Comparison of ENCODE assay signal across 7 cellular contexts in genomic region chr12:109986236-109986635, GRCh38. TPM values are rescaled to one million over a fixed set of nuclear protein-coding genes. Genes with fewer than 3 reads are reported as not detected.
DNase-seq lines count a peak whose midpoint lies in the region; ATAC-seq and TF ChIP-seq lines count a peak whose summit lies in the region.
"Not testable (repeated sequence)": the region's sequence is repeated elsewhere in the genome, so short reads cannot be mapped to it uniquely, and the experiment has no call there.

No MANE protein-coding gene starts in this region.

- not testable (repeated sequence) for DNase-seq in HFFc6; activated CD4-positive, alpha-beta memory T cell treated with anti-CD3 and anti-CD28 coated beads for 36 hours; activated T-cell treated with anti-CD3 and anti-CD28 coated beads, Interleukin-2, amount 50 U/mL, for 24 hours; activated T-helper 2 cell treated with anti-CD3 and anti-CD28 coated beads, Interferon-gamma antibody, Interleukin-2, Interleukin-4, amounts not matched to agents 10 μg/mL and 5 μg/mL and 100 μg/mL, durations not matched to agents 14 hours and 24 hours and 36 hours (ENCODE audit: low spot score); effector memory CD8-positive, alpha-beta T cell; stimulated activated effector memory CD8-positive, alpha-beta T cell treated with anti-CD3 and anti-CD28 coated beads, Interleukin-12 subunit alpha, Interleukin-12 subunit beta, amount 100 ng/mL, for 72 hours (ENCODE audit: low spot score in 2 of 2)

- not testable (repeated sequence) for H3K27me3 Mint-ChIP-seq in HFFc6 (ENCODE audit: insufficient read depth); activated CD4-positive, alpha-beta memory T cell treated with anti-CD3 and anti-CD28 coated beads for 36 hours; activated T-cell treated with anti-CD3 and anti-CD28 coated beads, Interleukin-2, amount 50 U/mL, for 24 hours; activated T-helper 2 cell treated with anti-CD3 and anti-CD28 coated beads, Interferon-gamma antibody, Interleukin-2, Interleukin-4, amounts not matched to agents 10 μg/mL and 5 μg/mL and 100 μg/mL, durations not matched to agents 14 hours and 24 hours and 36 hours (ENCODE audit: low read depth); activated naive CD8-positive, alpha-beta T cell; effector memory CD8-positive, alpha-beta T cell

- POLR2A ChIA-PET in activated CD4-positive, alpha-beta memory T cell treated with anti-CD3 and anti-CD28 coated beads for 36 hours (lab: Charles Lee), result not testable (repeated sequence)

- CTCF ChIA-PET in activated CD4-positive, alpha-beta memory T cell treated with anti-CD3 and anti-CD28 coated beads for 36 hours (lab: Charles Lee), result interaction anchor here (0.6 kb wide), 1 partner anchor 1466 kb away, joined by 3 read pairs; no protein-coding TSS in a partner anchor

- intact Hi-C loops in activated CD4-positive, alpha-beta memory T cell treated with anti-CD3 and anti-CD28 coated beads for 36 hours (cut with micrococcal nuclease); activated T-helper 2 cell treated with anti-CD3 and anti-CD28 coated beads, Interferon-gamma antibody, Interleukin-2, Interleukin-4, amounts not matched to agents 10 μg/mL and 5 μg/mL and 100 μg/mL, durations not matched to agents 14 hours and 24 hours and 36 hours (cut with micrococcal nuclease): not testable (repeated sequence)

- TF ChIP-seq CTCF in HFFc6 (IDR thresholded peaks at IDR 0.05), result not testable (repeated sequence)

- H3K4me1 Mint-ChIP-seq in HFFc6 (ENCODE audit: low read depth), result peaks cover 43% of the 10 kb centered on the region
- peaks cover 61% of the 10 kb centered on the region for H3K4me1 Mint-ChIP-seq in activated CD4-positive, alpha-beta memory T cell treated with anti-CD3 and anti-CD28 coated beads for 36 hours (ENCODE audit: low read depth)
- peaks cover 64% of the 10 kb centered on the region for H3K4me1 Mint-ChIP-seq in activated T-cell treated with anti-CD3 and anti-CD28 coated beads, Interleukin-2, amount 50 U/mL, for 24 hours (ENCODE audit: low read depth)
- H3K4me1 Mint-ChIP-seq in activated T-helper 2 cell treated with anti-CD3 and anti-CD28 coated beads, Interferon-gamma antibody, Interleukin-2, Interleukin-4, amounts not matched to agents 10 μg/mL and 5 μg/mL and 100 μg/mL, durations not matched to agents 14 hours and 24 hours and 36 hours (ENCODE audit: low read depth), result peaks cover 46% of the 10 kb centered on the region
- peaks cover 41% of the 10 kb centered on the region for H3K4me1 Mint-ChIP-seq in activated naive CD8-positive, alpha-beta T cell (ENCODE audit: low read depth)
- peaks cover 9 to 41% of the 10 kb centered on the region in 2 donors for H3K4me1 Mint-ChIP-seq in effector memory CD8-positive, alpha-beta T cell (ENCODE audit: low read depth in 2 of 2)
- H3K4me1 Mint-ChIP-seq in stimulated activated effector memory CD8-positive, alpha-beta T cell treated with anti-CD3 and anti-CD28 coated beads, Interleukin-12 subunit alpha, Interleukin-12 subunit beta, amount 100 ng/mL, for 72 hours, result peaks cover 29% of the 10 kb centered on the region

- not testable (repeated sequence) for ATAC-seq in effector memory CD8-positive, alpha-beta T cell (replicated peaks); stimulated activated effector memory CD8-positive, alpha-beta T cell treated with anti-CD3 and anti-CD28 coated beads, Interleukin-12 subunit alpha, Interleukin-12 subunit beta, amount 100 ng/mL, for 72 hours

- not testable (repeated sequence) for H3K4me3 Mint-ChIP-seq in HFFc6; activated CD4-positive, alpha-beta memory T cell treated with anti-CD3 and anti-CD28 coated beads for 36 hours; activated T-cell treated with anti-CD3 and anti-CD28 coated beads, Interleukin-2, amount 50 U/mL, for 24 hours; activated T-helper 2 cell treated with anti-CD3 and anti-CD28 coated beads, Interferon-gamma antibody, Interleukin-2, Interleukin-4, amounts not matched to agents 10 μg/mL and 5 μg/mL and 100 μg/mL, durations not matched to agents 14 hours and 24 hours and 36 hours (ENCODE audit: low read depth); activated naive CD8-positive, alpha-beta T cell; effector memory CD8-positive, alpha-beta T cell; stimulated activated effector memory CD8-positive, alpha-beta T cell treated with anti-CD3 and anti-CD28 coated beads, Interleukin-12 subunit alpha, Interleukin-12 subunit beta, amount 100 ng/mL, for 72 hours

- not testable (repeated sequence) for H3K9me3 Mint-ChIP-seq in HFFc6; activated CD4-positive, alpha-beta memory T cell treated with anti-CD3 and anti-CD28 coated beads for 36 hours; activated T-cell treated with anti-CD3 and anti-CD28 coated beads, Interleukin-2, amount 50 U/mL, for 24 hours; activated T-helper 2 cell treated with anti-CD3 and anti-CD28 coated beads, Interferon-gamma antibody, Interleukin-2, Interleukin-4, amounts not matched to agents 10 μg/mL and 5 μg/mL and 100 μg/mL, durations not matched to agents 14 hours and 24 hours and 36 hours; activated naive CD8-positive, alpha-beta T cell (ENCODE audit: low read depth); effector memory CD8-positive, alpha-beta T cell; stimulated activated effector memory CD8-positive, alpha-beta T cell treated with anti-CD3 and anti-CD28 coated beads, Interleukin-12 subunit alpha, Interleukin-12 subunit beta, amount 100 ng/mL, for 72 hours

- H3K36me3 Mint-ChIP-seq in HFFc6 (ENCODE audit: low read depth), result peaks cover 31% of the 10 kb centered on the region
- peaks cover 55% of the 10 kb centered on the region for H3K36me3 Mint-ChIP-seq in activated CD4-positive, alpha-beta memory T cell treated with anti-CD3 and anti-CD28 coated beads for 36 hours
- peaks cover 83% of the 10 kb centered on the region for H3K36me3 Mint-ChIP-seq in activated T-cell treated with anti-CD3 and anti-CD28 coated beads, Interleukin-2, amount 50 U/mL, for 24 hours (ENCODE audit: low read depth)
- H3K36me3 Mint-ChIP-seq in activated T-helper 2 cell treated with anti-CD3 and anti-CD28 coated beads, Interferon-gamma antibody, Interleukin-2, Interleukin-4, amounts not matched to agents 10 μg/mL and 5 μg/mL and 100 μg/mL, durations not matched to agents 14 hours and 24 hours and 36 hours (ENCODE audit: low read depth), result peaks cover 77% of the 10 kb centered on the region
- H3K36me3 Mint-ChIP-seq in activated naive CD8-positive, alpha-beta T cell, result peaks cover 25% of the 10 kb centered on the region
- peaks cover 90% of the 10 kb centered on the region for H3K36me3 Mint-ChIP-seq in effector memory CD8-positive, alpha-beta T cell (ENCODE audit: insufficient read depth)
- H3K36me3 Mint-ChIP-seq in stimulated activated effector memory CD8-positive, alpha-beta T cell treated with anti-CD3 and anti-CD28 coated beads, Interleukin-12 subunit alpha, Interleukin-12 subunit beta, amount 100 ng/mL, for 72 hours, result peaks cover 100% of the 10 kb centered on the region

- H3K27ac Mint-ChIP-seq in HFFc6, result peak overlapping the region; percentile 63
- H3K27ac Mint-ChIP-seq in activated CD4-positive, alpha-beta memory T cell treated with anti-CD3 and anti-CD28 coated beads for 36 hours, result peak overlapping the region; percentile 64
- H3K27ac Mint-ChIP-seq in activated T-cell treated with anti-CD3 and anti-CD28 coated beads, Interleukin-2, amount 50 U/mL, for 24 hours, result peak overlapping the region; percentile 73
- peak overlapping the region; percentile 63 for H3K27ac Mint-ChIP-seq in activated T-helper 2 cell treated with anti-CD3 and anti-CD28 coated beads, Interferon-gamma antibody, Interleukin-2, Interleukin-4, amounts not matched to agents 10 μg/mL and 5 μg/mL and 100 μg/mL, durations not matched to agents 14 hours and 24 hours and 36 hours
- peak overlapping the region; percentile 54 for H3K27ac Mint-ChIP-seq in activated naive CD8-positive, alpha-beta T cell
- H3K27ac Mint-ChIP-seq in effector memory CD8-positive, alpha-beta T cell, result peak overlapping the region; percentile 55 to 73
- peak overlapping the region; percentile 67 for H3K27ac Mint-ChIP-seq in stimulated activated effector memory CD8-positive, alpha-beta T cell treated with anti-CD3 and anti-CD28 coated beads, Interleukin-12 subunit alpha, Interleukin-12 subunit beta, amount 100 ng/mL, for 72 hours

RNA-seq across cellular contexts. Expression of gene GIT2, which starts 9.9 kb away (rescaled TPM):
- total RNA-seq in HFFc6 (2021; fragmentation: NEBNext Ultra II Directional; extraction: Animal tissue kit (Norgen Biotek cat#: 25700)), result 10 to 100 TPM; 56.9 to 68.8 (median 64.9) TPM
- total RNA-seq in activated CD4-positive, alpha-beta memory T cell treated with anti-CD3 and anti-CD28 coated beads for 36 hours, result 10 to 100 TPM; 52.1 to 56.7 TPM
- total RNA-seq in activated T-helper 2 cell treated with anti-CD3 and anti-CD28 coated beads, Interferon-gamma antibody, Interleukin-2, Interleukin-4, amounts not matched to agents 10 μg/mL and 5 μg/mL and 100 μg/mL, durations not matched to agents 14 hours and 24 hours and 36 hours, result 71.1 and 72.3 TPM in 2 replicates

RNA-seq across cellular contexts. Expression of gene ANKRD13A, which starts 13.0 kb away (rescaled TPM):
- 100 to 1,000 TPM; 133 to 150 (median 146) TPM for total RNA-seq in HFFc6 (2021; fragmentation: NEBNext Ultra II Directional; extraction: Animal tissue kit (Norgen Biotek cat#: 25700))
- 10 to 100 TPM; 45.0 to 46.6 TPM for total RNA-seq in activated CD4-positive, alpha-beta memory T cell treated with anti-CD3 and anti-CD28 coated beads for 36 hours
- 53.3 and 59.9 TPM in 2 replicates for total RNA-seq in activated T-helper 2 cell treated with anti-CD3 and anti-CD28 coated beads, Interferon-gamma antibody, Interleukin-2, Interleukin-4, amounts not matched to agents 10 μg/mL and 5 μg/mL and 100 μg/mL, durations not matched to agents 14 hours and 24 hours and 36 hours
